In genomic region chr19:10228393-10228792, GRCh38 we compare ENCODE assay signal across 11 cellular contexts. TPM values are rescaled to one million over a fixed set of nuclear protein-coding genes. Genes with fewer than 3 reads are reported as not detected.
DNase-seq lines count a peak whose midpoint lies in the region; ATAC-seq and TF ChIP-seq lines count a peak whose summit lies in the region.
"Had no signal": no experiment of that assay in that cellular context is flagged by ENCODE, and none has a peak within 500 bp of the region (broad histone marks: within the 10 kb centered on the region; RNA-seq: fewer than 3 reads in every experiment).

No MANE protein-coding gene starts in this region.

- ATAC-seq in activated CD8-positive, alpha-beta memory T cell treated with anti-CD3 and anti-CD28 coated beads, Interleukin-2, amount 10 ng/mL, durations not matched to agents 7 days and 5 days = no peak
- no peak for ATAC-seq in GM23338
- ATAC-seq: left colon had no signal

- no peak overlapping the region for H2BK12ac ChIP-seq in neuronal stem cell (ENCODE audit: low read length)

- no peak overlapping the region for H3K4ac ChIP-seq in neuronal stem cell (ENCODE audit: low read length)

- H3K79me1 ChIP-seq in neuronal stem cell (ENCODE audit: low read depth, low read length) = peaks cover 21% of the 10 kb centered on the region

- H3K9me2 ChIP-seq in Karpas-422 (replicated peaks; ENCODE audit: insufficient read depth, low read length) (no peaks in the 10 kb centered on the region), GM23338 (ENCODE audit: insufficient read depth) (no peaks in the 10 kb centered on the region)

- H3K4me3 ChIP-seq in BLaER1 (peak overlapping the region; percentile 98), Karpas-422 (ENCODE audit: low read length) (peak overlapping the region; percentile 15; the same call in 1 of the 2 replicates), coronary artery (peak overlapping the region; percentile 13), neuronal stem cell (ENCODE audit: low read length in 2 of 2) (no peak overlapping the region), GM23338 (no peak overlapping the region)

- H3K23ac ChIP-seq in neuronal stem cell (ENCODE audit: low read depth, low read length, poor library complexity) = no peak overlapping the region

- no peak overlapping the region for H3K4me3 Mint-ChIP-seq in activated CD8-positive, alpha-beta memory T cell treated with anti-CD3 and anti-CD28 coated beads, Interleukin-2, amount 10 ng/mL, durations not matched to agents 7 days and 5 days
- H3K4me3 Mint-ChIP-seq in endothelial cell (ENCODE audit: unreplicated experiment) (no peak overlapping the region), GM23338 (no peak overlapping the region)

- H3K4me1 Mint-ChIP-seq in activated CD8-positive, alpha-beta memory T cell treated with anti-CD3 and anti-CD28 coated beads, Interleukin-2, amount 10 ng/mL, durations not matched to agents 7 days and 5 days = peaks cover 15% of the 10 kb centered on the region
- H3K4me1 Mint-ChIP-seq in endothelial cell (ENCODE audit: unreplicated experiment) = peaks cover 6% of the 10 kb centered on the region
- H3K4me1 Mint-ChIP-seq in GM23338 = peaks cover 13% of the 10 kb centered on the region

- no peak overlapping the region for H4K8ac ChIP-seq in neuronal stem cell (ENCODE audit: low read depth, low read length)

- H3F3A ChIP-seq in GM23338 (replicated peaks; ENCODE audit: low read depth) = peaks cover 8% of the 10 kb centered on the region

- H2BK120ac ChIP-seq in neuronal stem cell (ENCODE audit: low read depth, low read length) = no peak overlapping the region

- H3K27ac Mint-ChIP-seq in activated CD8-positive, alpha-beta memory T cell treated with anti-CD3 and anti-CD28 coated beads, Interleukin-2, amount 10 ng/mL, durations not matched to agents 7 days and 5 days = no peak overlapping the region
- H3K27ac Mint-ChIP-seq in endothelial cell (ENCODE audit: unreplicated experiment) = no peak overlapping the region
- no peak overlapping the region for H3K27ac Mint-ChIP-seq in GM23338

- no peak overlapping the region for H2BK5ac ChIP-seq in neuronal stem cell (ENCODE audit: low read length)

- H3K4me2 ChIP-seq in BLaER1 = peak overlapping the region; percentile 94
- peak overlapping the region; percentile 30 for H3K4me2 ChIP-seq in Karpas-422 (ENCODE audit: low read depth, low read length, poor library complexity, severe bottlenecking)
- H3K4me2 ChIP-seq in neuronal stem cell (ENCODE audit: insufficient read depth, low read length, poor library complexity, severe bottlenecking) = no peak overlapping the region
- H3K4me2 ChIP-seq in GM23338 = no peak overlapping the region

- no peaks in the 10 kb centered on the region for H3K9me3 Mint-ChIP-seq in activated CD8-positive, alpha-beta memory T cell treated with anti-CD3 and anti-CD28 coated beads, Interleukin-2, amount 10 ng/mL, durations not matched to agents 7 days and 5 days (ENCODE audit: low read depth)
- H3K9me3 Mint-ChIP-seq in endothelial cell (ENCODE audit: unreplicated experiment) (no peaks in the 10 kb centered on the region), GM23338 (no peaks in the 10 kb centered on the region)

- H2BK15ac ChIP-seq in neuronal stem cell (ENCODE audit: low read length) = peak overlapping the region; percentile 0

- no peak overlapping the region for H3K18ac ChIP-seq in neuronal stem cell (ENCODE audit: low read length)

- H3K27ac ChIP-seq in BLaER1 (peak overlapping the region; percentile 68), Karpas-422 (ENCODE audit: low read length) (peak overlapping the region; percentile 91), coronary artery (peak overlapping the region in 1 of 2 donors; percentile 62), neuronal stem cell (replicated peaks; ENCODE audit: low read length) (no peak overlapping the region), GM23338 (ENCODE audit: low read depth) (no peak overlapping the region)

- TF ChIP-seq CTCF in coronary artery (IDR thresholded peaks at IDR 0.05) (no peak), endothelial cell (IDR thresholded peaks at IDR 0.05; ENCODE audit: unreplicated experiment) (no peak), GM23338 (conservative IDR thresholded peaks at IDR 0.05; ENCODE audit: low read depth in 2 of 2) (no peak)

- no CpG with 5 or more reads among the region's 5 CpGs for WGBS in neuronal stem cell (ENCODE audit: extremely low coverage in 2 of 2, insufficient read length in 2 of 2, insufficient replicate concordance in 1 of 2), 2 donors

- H4K20me1 ChIP-seq in BLaER1 (peaks cover 69% of the 10 kb centered on the region), Karpas-422 (ENCODE audit: insufficient read depth, low read depth, low read length) (no peaks in the 10 kb centered on the region; the same call in 1 of the 2 replicates), GM23338 (replicated peaks; ENCODE audit: insufficient read depth) (no peaks in the 10 kb centered on the region; the same call in 1 of the 2 replicates)

- peaks cover 73% of the 10 kb centered on the region for H3K4me1 ChIP-seq in BLaER1
- peaks cover 47% of the 10 kb centered on the region for H3K4me1 ChIP-seq in Karpas-422 (ENCODE audit: low read length)
- H3K4me1 ChIP-seq in neuronal stem cell (ENCODE audit: control insufficient read depth in 2 of 2, insufficient read depth in 1 of 2, low read depth in 1 of 2, low read length in 2 of 2) = peaks cover 13 to 18% of the 10 kb centered on the region in 2 donors
- H3K4me1 ChIP-seq in GM23338 (ENCODE audit: insufficient read depth) = peaks cover 3% of the 10 kb centered on the region

- H3K14ac ChIP-seq in neuronal stem cell (ENCODE audit: low read length) = no peak overlapping the region

- H3K9me3 ChIP-seq in BLaER1 (no peaks in the 10 kb centered on the region), Karpas-422 (ENCODE audit: low read length) (no peaks in the 10 kb centered on the region), neuronal stem cell (replicated peaks in 1 of 2; ENCODE audit: control insufficient read depth in 2 of 2, insufficient read depth in 1 of 2, low read depth in 1 of 2, low read length in 2 of 2) (no peaks in the 10 kb centered on the region)

- H3K9ac ChIP-seq in BLaER1 (peak overlapping the region; percentile 61; the same call in 1 of the 2 replicates), Karpas-422 (ENCODE audit: low read length) (peak overlapping the region; percentile 48), neuronal stem cell (ENCODE audit: low read depth, low read length, poor library complexity) (no peak overlapping the region)

- no peaks in the 10 kb centered on the region for H3K27me3 Mint-ChIP-seq in activated CD8-positive, alpha-beta memory T cell treated with anti-CD3 and anti-CD28 coated beads, Interleukin-2, amount 10 ng/mL, durations not matched to agents 7 days and 5 days
- peaks cover 6% of the 10 kb centered on the region for H3K27me3 Mint-ChIP-seq in endothelial cell (ENCODE audit: unreplicated experiment)
- peaks cover 15% of the 10 kb centered on the region for H3K27me3 Mint-ChIP-seq in GM23338 (ENCODE audit: insufficient read depth, low read depth, poor library complexity)

- CTCF ChIA-PET in activated CD8-positive, alpha-beta memory T cell treated with anti-CD3 and anti-CD28 coated beads, Interleukin-2, amount 10 ng/mL, durations not matched to agents 7 days and 5 days (lab: Charles Lee) = interaction anchor here (0.6 to 5.9 kb wide), 18 partner anchors 10 to 1156 kb away, joined by 3 to 55 read pairs (median 4); partner anchors contain the start of genes ANGPTL6, ICAM1, MRPL4 and TYK2

- peaks cover 41% of the 10 kb centered on the region for H3K36me3 ChIP-seq in BLaER1
- no peaks in the 10 kb centered on the region for H3K36me3 ChIP-seq in Karpas-422 (ENCODE audit: insufficient read depth, low read length)
- peaks cover 7 to 20% of the 10 kb centered on the region in 2 donors for H3K36me3 ChIP-seq in neuronal stem cell (replicated peaks in 1 of 2; ENCODE audit: control insufficient read depth in 2 of 2, insufficient read depth in 2 of 2, low read length in 2 of 2)
- no peaks in the 10 kb centered on the region for H3K36me3 ChIP-seq in GM23338 (ENCODE audit: insufficient read depth)

- no peak overlapping the region for H2AFZ ChIP-seq in Karpas-422 (ENCODE audit: low read length)
- no peak overlapping the region for H2AFZ ChIP-seq in neuronal stem cell (ENCODE audit: low read length)
- no peak overlapping the region for H2AFZ ChIP-seq in GM23338

- H3K27me3 ChIP-seq in BLaER1 (no peaks in the 10 kb centered on the region), Karpas-422 (ENCODE audit: low read length) (no peaks in the 10 kb centered on the region), neuronal stem cell (ENCODE audit: control insufficient read depth in 3 of 3, insufficient read depth in 3 of 3, low read depth in 1 of 3, low read length in 3 of 3) (no peaks in the 10 kb centered on the region), GM23338 (ENCODE audit: insufficient read depth) (no peaks in the 10 kb centered on the region)

- H3K36me3 Mint-ChIP-seq in activated CD8-positive, alpha-beta memory T cell treated with anti-CD3 and anti-CD28 coated beads, Interleukin-2, amount 10 ng/mL, durations not matched to agents 7 days and 5 days = peaks cover 3% of the 10 kb centered on the region
- H3K36me3 Mint-ChIP-seq in endothelial cell (ENCODE audit: low read depth, unreplicated experiment) (peaks cover 12% of the 10 kb centered on the region), GM23338 (ENCODE audit: low read depth) (peaks cover 6% of the 10 kb centered on the region; the same call in 2 of the 3 replicates)

- no peak overlapping the region for H4K91ac ChIP-seq in neuronal stem cell (ENCODE audit: low read depth, low read length, poor library complexity)

- H3K79me2 ChIP-seq in Karpas-422 (ENCODE audit: low read length) (peaks cover 66% of the 10 kb centered on the region), GM23338 (replicated peaks; ENCODE audit: insufficient read depth) (peaks cover 8% of the 10 kb centered on the region; the same call in 1 of the 2 replicates)

- no peak overlapping the region for H2AK5ac ChIP-seq in neuronal stem cell (ENCODE audit: low read depth, low read length)

- DNase-seq in Karpas-422 (peak; percentile 58), coronary artery (ENCODE audit: low spot score) (no peak), neuronal stem cell (ENCODE audit: low spot score) (no peak), endothelial cell (ENCODE audit: low spot score) (no peak), GM23338 (ENCODE audit: low spot score) (no peak), kidney tubule cell (ENCODE audit: low spot score) (no peak)
- DNase-seq in activated CD8-positive, alpha-beta memory T cell treated with anti-CD3 and anti-CD28 coated beads, Interleukin-2, amount 10 ng/mL, durations not matched to agents 7 days and 5 days = no peak
- DNase-seq: left colon; nucleus accumbens; stimulated activated CD4-positive, alpha-beta T cell treated with anti-CD3 and anti-CD28 coated beads, Interleukin-12 subunit alpha, Interleukin-12 subunit beta, amount 100 ng/mL, for 4 hours had no signal

RNA-seq across cellular contexts. Expression of gene S1PR2, which starts 2.7 kb away (rescaled TPM):
- 65.1 and 67.6 TPM in 2 replicates for total RNA-seq in Karpas-422 (2014; rRNA removed; shearing (Covaris generic); ENCODE audit: low replicate concordance)
- 14.4 TPM for polyA plus RNA-seq in neuronal stem cell (2013, experiment 1 of 2)
- 15.0 TPM for polyA plus RNA-seq in neuronal stem cell (2013, experiment 2 of 2)
- 1 to 10 TPM; 6.1 to 8.5 TPM for total RNA-seq in activated CD8-positive, alpha-beta memory T cell treated with anti-CD3 and anti-CD28 coated beads, Interleukin-2, amount 10 ng/mL, durations not matched to agents 7 days and 5 days
- total RNA-seq in endothelial cell (ENCODE audit: unreplicated experiment) = 9.3 TPM
- total RNA-seq in GM23338 (2014; rRNA removed; shearing (Covaris generic)) = 13.2 and 13.9 TPM in 2 replicates
- polyA plus RNA-seq in GM23338 (2016; fragmentation: Nextera tagmentation; extraction: Ambion mirVana) = 8.9 and 9.2 TPM in 2 replicates

RNA-seq across cellular contexts. Expression of gene MRPL4, which starts 23.6 kb away (rescaled TPM):
- 78.6 and 136 TPM in 2 replicates for total RNA-seq in Karpas-422 (2014; rRNA removed; shearing (Covaris generic); ENCODE audit: low replicate concordance)
- polyA plus RNA-seq in neuronal stem cell (2013, experiment 1 of 2) = 37.7 TPM
- 37.5 TPM for polyA plus RNA-seq in neuronal stem cell (2013, experiment 2 of 2)
- total RNA-seq in activated CD8-positive, alpha-beta memory T cell treated with anti-CD3 and anti-CD28 coated beads, Interleukin-2, amount 10 ng/mL, durations not matched to agents 7 days and 5 days = 100 to 1,000 TPM in 1 of 2 experiments, 10 to 100 TPM in 1; 85.4 to 112 TPM
- 51.3 TPM for total RNA-seq in endothelial cell (ENCODE audit: unreplicated experiment)
- 152 and 171 TPM in 2 replicates for total RNA-seq in GM23338 (2014; rRNA removed; shearing (Covaris generic))
- 92.0 and 102 TPM in 2 replicates for polyA plus RNA-seq in GM23338 (2016; fragmentation: Nextera tagmentation; extraction: Ambion mirVana)

RNA-seq across cellular contexts. Expression of gene DNMT1, which starts 33.6 kb away (rescaled TPM):
- 94.9 and 145 TPM in 2 replicates for total RNA-seq in Karpas-422 (2014; rRNA removed; shearing (Covaris generic); ENCODE audit: low replicate concordance)
- polyA plus RNA-seq in neuronal stem cell (2013, experiment 1 of 2) = 94.9 TPM
- 102 TPM for polyA plus RNA-seq in neuronal stem cell (2013, experiment 2 of 2)
- 100 to 1,000 TPM; 433 to 500 TPM for total RNA-seq in activated CD8-positive, alpha-beta memory T cell treated with anti-CD3 and anti-CD28 coated beads, Interleukin-2, amount 10 ng/mL, durations not matched to agents 7 days and 5 days
- total RNA-seq in endothelial cell (ENCODE audit: unreplicated experiment) = 119 TPM
- 224 and 238 TPM in 2 replicates for total RNA-seq in GM23338 (2014; rRNA removed; shearing (Covaris generic))
- 589 and 593 TPM in 2 replicates for polyA plus RNA-seq in GM23338 (2016; fragmentation: Nextera tagmentation; extraction: Ambion mirVana)

RNA-seq across cellular contexts. Expression of gene ICAM1, which starts 42.5 kb away (rescaled TPM):
- total RNA-seq in Karpas-422 (2014; rRNA removed; shearing (Covaris generic); ENCODE audit: low replicate concordance) = 1.8 and 5.1 TPM in 2 replicates
- 0.53 TPM for polyA plus RNA-seq in neuronal stem cell (2013, experiment 1 of 2)
- polyA plus RNA-seq in neuronal stem cell (2013, experiment 2 of 2) = 0.43 TPM
- total RNA-seq in activated CD8-positive, alpha-beta memory T cell treated with anti-CD3 and anti-CD28 coated beads, Interleukin-2, amount 10 ng/mL, durations not matched to agents 7 days and 5 days = 10 to 100 TPM; 17.7 to 31.5 TPM
- 7.2 TPM for total RNA-seq in endothelial cell (ENCODE audit: unreplicated experiment)
- total RNA-seq in GM23338 (2014; rRNA removed; shearing (Covaris generic)) = 3.5 and 3.6 TPM in 2 replicates
- 1.0 and 1.6 TPM in 2 replicates for polyA plus RNA-seq in GM23338 (2016; fragmentation: Nextera tagmentation; extraction: Ambion mirVana)

RNA-seq across cellular contexts. Expression of gene ICAM4, which starts 58.4 kb away (rescaled TPM):
- total RNA-seq in Karpas-422 (2014; rRNA removed; shearing (Covaris generic); ENCODE audit: low replicate concordance) = not detected in 2 replicates
- 0.56 TPM for polyA plus RNA-seq in neuronal stem cell (2013, experiment 1 of 2)
- polyA plus RNA-seq in neuronal stem cell (2013, experiment 2 of 2) = 0.48 TPM
- total RNA-seq in activated CD8-positive, alpha-beta memory T cell treated with anti-CD3 and anti-CD28 coated beads, Interleukin-2, amount 10 ng/mL, durations not matched to agents 7 days and 5 days = under 1 TPM; 0.89 to 0.99 TPM
- total RNA-seq in endothelial cell (ENCODE audit: unreplicated experiment) = 0.36 TPM
- 1.0 and 3.8 TPM in 2 replicates for total RNA-seq in GM23338 (2014; rRNA removed; shearing (Covaris generic))
- 0.81 and 0.96 TPM in 2 replicates for polyA plus RNA-seq in GM23338 (2016; fragmentation: Nextera tagmentation; extraction: Ambion mirVana)

Comparison
In these comparisons a context has a peak if more than half of its experiments do, and no peak if none do; other contexts are left out.
1. H3K27ac ChIP-seq: peak in BLaER1 (single experiment) and Karpas-422 (single experiment); none in neuronal stem cell (single experiment) and GM23338 (single experiment).
2. H3K4me2 ChIP-seq: peak in BLaER1 (single experiment) and Karpas-422 (single experiment); none in neuronal stem cell (single experiment) and GM23338 (single experiment).
3. H3K4me3 ChIP-seq: peak in BLaER1 (single experiment), Karpas-422 (single experiment) and coronary artery (single experiment); none in neuronal stem cell (0 of 2) and GM23338 (single experiment).